ENCODE assay signal across 12 cellular contexts in the genomic region with DNA sequence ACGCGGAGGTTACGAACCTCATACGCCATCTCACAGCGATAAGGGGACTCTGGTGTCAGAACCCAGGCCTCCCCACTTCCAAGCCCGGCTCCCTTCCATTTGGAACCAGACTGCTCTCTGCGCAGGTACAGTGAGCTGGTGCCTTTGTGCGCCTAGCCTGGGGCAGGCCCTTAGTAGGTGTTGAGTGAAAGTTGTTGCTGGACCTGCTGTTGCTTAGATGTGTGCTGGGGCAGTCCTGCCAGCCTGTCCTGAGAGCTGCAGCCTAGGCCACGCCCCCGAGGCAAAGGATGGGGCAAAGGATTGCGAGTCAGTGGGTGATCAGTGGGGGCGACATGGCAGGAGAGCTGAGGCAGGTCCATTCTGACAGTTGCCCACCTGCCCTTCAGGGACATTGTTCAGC.
"Had no signal": no experiment of that assay in that cellular context is flagged by ENCODE, and none has a peak within 500 bp of the region (broad histone marks: within the 10 kb centered on the region; RNA-seq: fewer than 3 reads in every experiment).

No MANE protein-coding gene starts in this region.

- ATAC-seq: activated CD4-positive, CD25-positive, alpha-beta regulatory T cell treated with anti-CD3 and anti-CD28 coated beads, Interleukin-2, amount 50 U/mL, for 24 hours; natural killer cell had no signal

- H3K4me3 ChIP-seq: breast epithelium, esophagus squamous epithelium, skin epidermis, thyroid gland had no signal

- H3K27ac Mint-ChIP-seq: activated naive CD8-positive, alpha-beta T cell treated with anti-CD3 and anti-CD28 coated beads for 36 hours; activated T-cell treated with anti-CD3 and anti-CD28 coated beads, Interleukin-2, amount 50 U/mL, for 24 hours; natural killer cell; T-helper 2 cell treated with Interferon-gamma antibody and Interleukin-4, amounts not matched to agents 5 μg/mL and 100 μg/mL, for 36 hours had no signal

- H3K4me1 Mint-ChIP-seq: activated naive CD8-positive, alpha-beta T cell treated with anti-CD3 and anti-CD28 coated beads for 36 hours; natural killer cell had no signal

- FAIRE-seq: keratinocyte had no signal

- H3K27ac ChIP-seq: breast epithelium, esophagus squamous epithelium, skin epidermis, thyroid gland had no signal

- H3K9me3 Mint-ChIP-seq: activated naive CD8-positive, alpha-beta T cell treated with anti-CD3 and anti-CD28 coated beads for 36 hours; activated T-cell treated with anti-CD3 and anti-CD28 coated beads, Interleukin-2, amount 50 U/mL, for 24 hours; natural killer cell; T-helper 2 cell treated with Interferon-gamma antibody and Interleukin-4, amounts not matched to agents 5 μg/mL and 100 μg/mL, for 36 hours had no signal

- H3K27me3 Mint-ChIP-seq: activated naive CD8-positive, alpha-beta T cell treated with anti-CD3 and anti-CD28 coated beads for 36 hours; activated T-cell treated with anti-CD3 and anti-CD28 coated beads, Interleukin-2, amount 50 U/mL, for 24 hours had no signal

- H3K27me3 ChIP-seq: breast epithelium, esophagus squamous epithelium, thyroid gland had no signal

- DNase-seq: activated CD4-positive, alpha-beta T cell treated with anti-CD3 and anti-CD28 coated beads, Interleukin-2, amount 50 U/mL, for 4 hours; activated naive CD8-positive, alpha-beta T cell treated with anti-CD3 and anti-CD28 coated beads for 36 hours; activated T-cell treated with anti-CD3 and anti-CD28 coated beads, Interleukin-2, amount 50 U/mL, for 24 hours; esophagus squamous epithelium; foreskin fibroblast; natural killer cell; thyroid gland had no signal

- H3K36me3 Mint-ChIP-seq: activated naive CD8-positive, alpha-beta T cell treated with anti-CD3 and anti-CD28 coated beads for 36 hours; natural killer cell had no signal

- H3K36me3 ChIP-seq: breast epithelium had no signal

- H3K4me1 ChIP-seq: breast epithelium, esophagus squamous epithelium, thyroid gland had no signal

- H3K9me3 ChIP-seq: breast epithelium, esophagus squamous epithelium, thyroid gland had no signal

- H3K4me3 Mint-ChIP-seq: activated naive CD8-positive, alpha-beta T cell treated with anti-CD3 and anti-CD28 coated beads for 36 hours; activated T-cell treated with anti-CD3 and anti-CD28 coated beads, Interleukin-2, amount 50 U/mL, for 24 hours; natural killer cell; T-helper 2 cell treated with Interferon-gamma antibody and Interleukin-4, amounts not matched to agents 5 μg/mL and 100 μg/mL, for 36 hours had no signal
